1 cellular context compared by ENCODE assay signal in the genomic region with DNA sequence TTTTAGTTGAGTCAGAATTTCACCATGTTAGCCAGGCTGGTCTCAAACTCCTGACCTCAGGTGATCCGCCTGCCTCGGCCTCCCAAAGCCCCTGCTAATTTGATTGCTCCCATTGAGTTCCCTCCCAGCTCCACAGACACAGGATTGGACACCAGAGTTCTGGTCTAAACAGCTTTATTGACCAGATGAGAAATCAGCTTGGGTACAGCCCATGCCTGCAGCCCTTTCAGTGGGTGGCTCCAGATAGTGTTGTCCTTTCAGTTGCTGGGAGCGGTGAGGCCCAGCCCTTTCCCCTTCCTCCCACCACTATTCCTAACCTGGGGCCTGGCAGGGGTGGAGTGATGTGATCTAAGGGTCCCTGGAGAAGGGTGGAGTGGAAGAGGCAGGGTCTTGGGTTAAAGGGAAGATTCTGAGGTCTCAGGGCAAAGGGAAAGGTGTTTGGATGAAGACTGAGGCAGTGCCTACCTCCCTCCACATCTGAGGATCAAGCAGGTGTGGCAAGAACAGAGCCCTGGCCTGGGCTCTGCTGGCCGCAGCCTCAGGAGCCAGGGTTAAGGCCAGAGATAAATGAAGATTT.
TF ChIP-seq lines count a peak whose summit lies in the region.

No MANE protein-coding gene starts in this region.

TF ChIP-seq in WTC11, 78 proteins besides CTCF, POLR2A, EP300 and RAD21:
- TF ChIP-seq PRDM15 (CRISPR knock-in tag; IDR thresholded peaks at IDR 0.05) (no peak), FOXJ3 (CRISPR knock-in tag; IDR thresholded peaks at IDR 0.05; ENCODE audit: borderline replicate concordance) (no peak), ZNF219 (CRISPR knock-in tag; IDR thresholded peaks at IDR 0.05; ENCODE audit: borderline replicate concordance) (no peak), TEAD4 (CRISPR knock-in tag; IDR thresholded peaks at IDR 0.05) (no peak), KAT7 (CRISPR knock-in tag; IDR thresholded peaks at IDR 0.05; ENCODE audit: borderline replicate concordance) (no peak), ZNF532 (CRISPR knock-in tag; IDR thresholded peaks at IDR 0.05; ENCODE audit: borderline replicate concordance) (no peak), TCF7 (CRISPR knock-in tag; IDR thresholded peaks at IDR 0.05; ENCODE audit: low read depth) (no peak), ELF4 (CRISPR knock-in tag; IDR thresholded peaks at IDR 0.05; ENCODE audit: low read depth) (no peak), RORB (CRISPR knock-in tag; IDR thresholded peaks at IDR 0.05) (no peak), ZMAT4 (CRISPR knock-in tag; IDR thresholded peaks at IDR 0.05) (no peak), NR2C2 (CRISPR knock-in tag; IDR thresholded peaks at IDR 0.05) (no peak), NFE2L1 (CRISPR knock-in tag; IDR thresholded peaks at IDR 0.05) (no peak), SP1 (CRISPR knock-in tag; conservative IDR thresholded peaks at IDR 0.05) (no peak), TP53 (CRISPR knock-in tag; IDR thresholded peaks at IDR 0.05) (no peak)
- TF ChIP-seq, protein P1, sequence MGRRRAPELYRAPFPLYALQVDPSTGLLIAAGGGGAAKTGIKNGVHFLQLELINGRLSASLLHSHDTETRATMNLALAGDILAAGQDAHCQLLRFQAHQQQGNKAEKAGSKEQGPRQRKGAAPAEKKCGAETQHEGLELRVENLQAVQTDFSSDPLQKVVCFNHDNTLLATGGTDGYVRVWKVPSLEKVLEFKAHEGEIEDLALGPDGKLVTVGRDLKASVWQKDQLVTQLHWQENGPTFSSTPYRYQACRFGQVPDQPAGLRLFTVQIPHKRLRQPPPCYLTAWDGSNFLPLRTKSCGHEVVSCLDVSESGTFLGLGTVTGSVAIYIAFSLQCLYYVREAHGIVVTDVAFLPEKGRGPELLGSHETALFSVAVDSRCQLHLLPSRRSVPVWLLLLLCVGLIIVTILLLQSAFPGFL (CRISPR knock-in tag; IDR thresholded peaks at IDR 0.05; ENCODE audit: borderline replicate concordance): no peak
